15 cellular contexts compared by ENCODE assay signal in genomic region chr7:133705596-133705995, GRCh38.
DNase-seq lines count a peak whose midpoint lies in the region; ATAC-seq and FAIRE-seq lines count a peak whose summit lies in the region.
"Had no signal": no experiment of that assay in that cellular context is flagged by ENCODE, and none has a peak within 500 bp of the region (broad histone marks: within the 10 kb centered on the region; RNA-seq: fewer than 3 reads in every experiment).

No MANE protein-coding gene starts in this region.

- H3K27me3 Mint-ChIP-seq in activated T-helper 2 cell treated with anti-CD3 and anti-CD28 coated beads, Interferon-gamma antibody, Interleukin-2, Interleukin-4, amounts not matched to agents 10 μg/mL and 5 μg/mL and 100 μg/mL, durations not matched to agents 14 hours and 24 hours and 36 hours (ENCODE audit: low read depth): no peaks in the 10 kb centered on the region
- H3K27me3 Mint-ChIP-seq: activated naive CD8-positive, alpha-beta T cell; CD4-positive, CD25-positive, alpha-beta regulatory T cell; dendritic cell treated with granulocyte-macrophage colony-stimulating factor and Interleukin-4, amounts not matched to agents 40 ng/mL and 50 ng/mL, for 4 days; naive B cell had no signal

- no peak overlapping the region for H3K27ac Mint-ChIP-seq in activated T-helper 2 cell treated with anti-CD3 and anti-CD28 coated beads, Interferon-gamma antibody, Interleukin-2, Interleukin-4, amounts not matched to agents 10 μg/mL and 5 μg/mL and 100 μg/mL, durations not matched to agents 14 hours and 24 hours and 36 hours
- H3K27ac Mint-ChIP-seq: activated naive CD8-positive, alpha-beta T cell; CD4-positive, CD25-positive, alpha-beta regulatory T cell; dendritic cell treated with granulocyte-macrophage colony-stimulating factor and Interleukin-4, amounts not matched to agents 40 ng/mL and 50 ng/mL, for 4 days had no signal

- no peaks in the 10 kb centered on the region for H3K9me3 Mint-ChIP-seq in activated T-helper 2 cell treated with anti-CD3 and anti-CD28 coated beads, Interferon-gamma antibody, Interleukin-2, Interleukin-4, amounts not matched to agents 10 μg/mL and 5 μg/mL and 100 μg/mL, durations not matched to agents 14 hours and 24 hours and 36 hours
- H3K9me3 Mint-ChIP-seq: CD4-positive, CD25-positive, alpha-beta regulatory T cell; dendritic cell treated with granulocyte-macrophage colony-stimulating factor and Interleukin-4, amounts not matched to agents 40 ng/mL and 50 ng/mL, for 4 days; naive B cell had no signal

- H3K36me3 Mint-ChIP-seq in activated T-helper 2 cell treated with anti-CD3 and anti-CD28 coated beads, Interferon-gamma antibody, Interleukin-2, Interleukin-4, amounts not matched to agents 10 μg/mL and 5 μg/mL and 100 μg/mL, durations not matched to agents 14 hours and 24 hours and 36 hours (ENCODE audit: low read depth): no peaks in the 10 kb centered on the region

- DNase-seq in AG20443 (ENCODE audit: low spot score) (peak; percentile 12), HT1080 (ENCODE audit: low read depth) (peak; percentile 87), SW480 (ENCODE audit: low spot score) (peak; percentile 54), iris pigment epithelial cell (ENCODE audit: low read depth) (peak; percentile 92), NCI-H2171 treated with DMSO at 0.1 percent for 48 hours (lab: John Stamatoyannopoulos, UW) (no peak), frontal cortex (ENCODE audit: low spot score in 2 of 2) (no peak)
- no peak for DNase-seq in activated T-helper 2 cell treated with anti-CD3 and anti-CD28 coated beads, Interferon-gamma antibody, Interleukin-2, Interleukin-4, amounts not matched to agents 10 μg/mL and 5 μg/mL and 100 μg/mL, durations not matched to agents 14 hours and 24 hours and 36 hours (ENCODE audit: low spot score)
- DNase-seq: CD4-positive, CD25-positive, alpha-beta regulatory T cell; left cardiac atrium; naive B cell; NCI-H510A treated with DMSO at 0.1 percent for 48 hours; SIG-M5 had no signal

- no peak overlapping the region for H3K4me3 Mint-ChIP-seq in activated T-helper 2 cell treated with anti-CD3 and anti-CD28 coated beads, Interferon-gamma antibody, Interleukin-2, Interleukin-4, amounts not matched to agents 10 μg/mL and 5 μg/mL and 100 μg/mL, durations not matched to agents 14 hours and 24 hours and 36 hours (ENCODE audit: low read depth)
- H3K4me3 Mint-ChIP-seq: activated naive CD8-positive, alpha-beta T cell; CD4-positive, CD25-positive, alpha-beta regulatory T cell; dendritic cell treated with granulocyte-macrophage colony-stimulating factor and Interleukin-4, amounts not matched to agents 40 ng/mL and 50 ng/mL, for 4 days; naive B cell had no signal

- no peak for FAIRE-seq in frontal cortex (lab: Jason Lieb, UNC)

- ATAC-seq in HG02588 (IDR thresholded peaks at IDR 0.05; ENCODE audit: unreplicated experiment): no peak
- ATAC-seq: left cardiac atrium had no signal

- peaks cover 13% of the 10 kb centered on the region for H3K4me1 Mint-ChIP-seq in activated T-helper 2 cell treated with anti-CD3 and anti-CD28 coated beads, Interferon-gamma antibody, Interleukin-2, Interleukin-4, amounts not matched to agents 10 μg/mL and 5 μg/mL and 100 μg/mL, durations not matched to agents 14 hours and 24 hours and 36 hours (ENCODE audit: low read depth)
- H3K4me1 Mint-ChIP-seq: naive B cell had no signal

- intact Hi-C loops in activated T-helper 2 cell treated with anti-CD3 and anti-CD28 coated beads, Interferon-gamma antibody, Interleukin-2, Interleukin-4, amounts not matched to agents 10 μg/mL and 5 μg/mL and 100 μg/mL, durations not matched to agents 14 hours and 24 hours and 36 hours (cut with micrococcal nuclease): no loop called here

Comparison
In these comparisons a context has a peak if more than half of its experiments do, and no peak if none do; other contexts are left out.
1. DNase-seq: peak in AG20443 (single experiment), HT1080 (single experiment), SW480 (single experiment) and iris pigment epithelial cell (single experiment); none in activated T-helper 2 cell treated with anti-CD3 and anti-CD28 coated beads, Interferon-gamma antibody, Interleukin-2, Interleukin-4, amounts not matched to agents 10 μg/mL and 5 μg/mL and 100 μg/mL, durations not matched to agents 14 hours and 24 hours and 36 hours (single experiment), NCI-H2171 treated with DMSO at 0.1 percent for 48 hours (single experiment) and frontal cortex (0 of 2).